ENCODE assay signal across 1 cellular context in the genomic region with DNA sequence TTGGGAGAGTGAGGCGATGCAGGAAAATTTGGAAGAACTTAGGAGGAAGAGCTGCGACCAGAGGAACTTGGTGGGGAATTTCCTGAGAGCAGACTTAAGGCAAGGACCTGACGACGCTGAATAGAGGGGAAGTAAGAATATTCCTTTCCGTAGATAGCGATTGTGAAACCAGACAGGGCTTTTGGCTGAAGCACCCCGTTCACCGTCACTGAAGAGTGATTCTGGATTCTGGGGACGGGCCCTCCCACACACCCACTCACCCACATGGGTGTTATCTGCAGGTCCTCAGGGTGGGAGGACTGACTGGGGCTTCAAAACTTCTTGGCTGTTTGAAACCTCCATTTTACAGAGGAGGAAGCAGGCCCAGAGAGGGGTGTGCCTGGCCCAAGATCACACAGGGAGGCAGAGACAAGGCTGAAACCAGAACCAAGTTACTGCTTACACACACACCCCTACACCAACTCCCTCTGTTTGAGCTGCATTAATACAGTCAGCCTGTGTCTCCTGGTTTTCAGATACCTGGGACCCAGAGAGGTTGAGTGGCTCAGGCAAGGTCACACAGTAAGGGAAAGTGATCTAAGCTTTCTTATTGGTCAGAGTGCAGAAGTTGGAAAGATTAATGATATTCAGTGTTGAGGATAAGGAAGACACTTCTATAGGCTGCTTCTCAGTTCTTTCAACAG.
TF ChIP-seq lines count a peak whose summit lies in the region.

No MANE protein-coding gene starts in this region.

TF ChIP-seq in K562, 482 proteins besides CTCF, POLR2A, EP300 and RAD21 (continued from another document and continues in another):
- TF ChIP-seq CHD7 (IDR thresholded peaks at IDR 0.05; ENCODE audit: low read depth, low read length) (no peak), GABPB2 (CRISPR knock-in tag; conservative IDR thresholded peaks at IDR 0.05) (no peak), SRF (CRISPR knock-in tag; IDR thresholded peaks at IDR 0.05) (peak in 1 of 2 experiments; percentile 84; a peak in 1 of 4 replicates), PKNOX1 (IDR thresholded peaks at IDR 0.05) (peak; percentile 18; the same call in 1 of the 2 replicates), NFATC3 (IDR thresholded peaks at IDR 0.05) (no peak), XRCC3 (IDR thresholded peaks at IDR 0.05) (no peak), ZNF41 (CRISPR knock-in tag; conservative IDR thresholded peaks at IDR 0.05) (no peak), PHF8 (IDR thresholded peaks at IDR 0.05; ENCODE audit: borderline replicate concordance, low read length) (no peak), ZFX (CRISPR knock-in tag; IDR thresholded peaks at IDR 0.05) (no peak), CBFA2T2 (conservative IDR thresholded peaks at IDR 0.05) (peak; percentile 70), TAL1 (IDR thresholded peaks at IDR 0.05) (peak; percentile 53), ERF (CRISPR knock-in tag; IDR thresholded peaks at IDR 0.05) (no peak), CAMTA2 (CRISPR knock-in tag; conservative IDR thresholded peaks at IDR 0.05) (no peak), TBL1XR1 (IDR thresholded peaks at IDR 0.05; ENCODE audit: low read length in 2 of 2) (peak in 1 of 2 experiments; percentile 52; a peak in 1 of 4 replicates), SPI1 (IDR thresholded peaks at IDR 0.05; ENCODE audit: borderline replicate concordance, low read depth, low read length) (peak; percentile 81; the same call in 1 of the 2 replicates), ZNF780A (CRISPR knock-in tag; IDR thresholded peaks at IDR 0.05) (no peak), DNMT1 (IDR thresholded peaks at IDR 0.05) (no peak), GABPA (tag; conservative IDR thresholded peaks at IDR 0.05; ENCODE audit: low read depth) (peak; percentile 48), MYC (IDR thresholded peaks at IDR 0.05; ENCODE audit: low read depth, low read length) (peak; percentile 77; the same call in 1 of the 2 replicates), MYC (CRISPR knock-in tag; IDR thresholded peaks at IDR 0.05; ENCODE audit: borderline replicate concordance, low read depth) (no peak), ZNF551 (CRISPR knock-in tag; IDR thresholded peaks at IDR 0.05) (no peak)
- TF ChIP-seq, protein P1, sequence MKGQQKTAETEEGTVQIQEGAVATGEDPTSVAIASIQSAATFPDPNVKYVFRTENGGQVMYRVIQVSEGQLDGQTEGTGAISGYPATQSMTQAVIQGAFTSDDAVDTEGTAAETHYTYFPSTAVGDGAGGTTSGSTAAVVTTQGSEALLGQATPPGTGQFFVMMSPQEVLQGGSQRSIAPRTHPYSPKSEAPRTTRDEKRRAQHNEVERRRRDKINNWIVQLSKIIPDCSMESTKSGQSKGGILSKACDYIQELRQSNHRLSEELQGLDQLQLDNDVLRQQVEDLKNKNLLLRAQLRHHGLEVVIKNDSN (CRISPR knock-in tag; IDR thresholded peaks at IDR 0.05) = no peak
- TF ChIP-seq, protein P2, sequence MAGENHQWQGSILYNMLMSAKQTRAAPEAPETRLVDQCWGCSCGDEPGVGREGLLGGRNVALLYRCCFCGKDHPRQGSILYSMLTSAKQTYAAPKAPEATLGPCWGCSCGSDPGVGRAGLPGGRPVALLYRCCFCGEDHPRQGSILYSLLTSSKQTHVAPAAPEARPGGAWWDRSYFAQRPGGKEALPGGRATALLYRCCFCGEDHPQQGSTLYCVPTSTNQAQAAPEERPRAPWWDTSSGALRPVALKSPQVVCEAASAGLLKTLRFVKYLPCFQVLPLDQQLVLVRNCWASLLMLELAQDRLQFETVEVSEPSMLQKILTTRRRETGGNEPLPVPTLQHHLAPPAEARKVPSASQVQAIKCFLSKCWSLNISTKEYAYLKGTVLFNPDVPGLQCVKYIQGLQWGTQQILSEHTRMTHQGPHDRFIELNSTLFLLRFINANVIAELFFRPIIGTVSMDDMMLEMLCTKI (IDR thresholded peaks at IDR 0.05; ENCODE audit: partially characterized antibody) = no peak
- TF ChIP-seq, protein P3, sequence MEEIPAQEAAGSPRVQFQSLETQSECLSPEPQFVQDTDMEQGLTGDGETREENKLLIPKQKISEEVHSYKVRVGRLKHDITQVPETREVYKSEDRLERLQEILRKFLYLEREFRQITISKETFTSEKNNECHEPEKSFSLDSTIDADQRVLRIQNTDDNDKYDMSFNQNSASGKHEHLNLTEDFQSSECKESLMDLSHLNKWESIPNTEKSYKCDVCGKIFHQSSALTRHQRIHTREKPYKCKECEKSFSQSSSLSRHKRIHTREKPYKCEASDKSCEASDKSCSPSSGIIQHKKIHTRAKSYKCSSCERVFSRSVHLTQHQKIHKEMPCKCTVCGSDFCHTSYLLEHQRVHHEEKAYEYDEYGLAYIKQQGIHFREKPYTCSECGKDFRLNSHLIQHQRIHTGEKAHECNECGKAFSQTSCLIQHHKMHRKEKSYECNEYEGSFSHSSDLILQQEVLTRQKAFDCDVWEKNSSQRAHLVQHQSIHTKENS (CRISPR knock-in tag; IDR thresholded peaks at IDR 0.05) = no peak
- TF ChIP-seq, protein P4, sequence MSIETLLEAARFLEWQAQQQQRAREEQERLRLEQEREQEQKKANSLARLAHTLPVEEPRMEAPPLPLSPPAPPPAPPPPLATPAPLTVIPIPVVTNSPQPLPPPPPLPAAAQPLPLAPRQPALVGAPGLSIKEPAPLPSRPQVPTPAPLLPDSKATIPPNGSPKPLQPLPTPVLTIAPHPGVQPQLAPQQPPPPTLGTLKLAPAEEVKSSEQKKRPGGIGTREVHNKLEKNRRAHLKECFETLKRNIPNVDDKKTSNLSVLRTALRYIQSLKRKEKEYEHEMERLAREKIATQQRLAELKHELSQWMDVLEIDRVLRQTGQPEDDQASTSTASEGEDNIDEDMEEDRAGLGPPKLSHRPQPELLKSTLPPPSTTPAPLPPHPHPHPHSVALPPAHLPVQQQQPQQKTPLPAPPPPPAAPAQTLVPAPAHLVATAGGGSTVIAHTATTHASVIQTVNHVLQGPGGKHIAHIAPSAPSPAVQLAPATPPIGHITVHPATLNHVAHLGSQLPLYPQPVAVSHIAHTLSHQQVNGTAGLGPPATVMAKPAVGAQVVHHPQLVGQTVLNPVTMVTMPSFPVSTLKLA (conservative IDR thresholded peaks at IDR 0.05) = peak in 1 of 2 experiments; percentile 73; a peak in 2 of 4 replicates
- TF ChIP-seq, protein P5, sequence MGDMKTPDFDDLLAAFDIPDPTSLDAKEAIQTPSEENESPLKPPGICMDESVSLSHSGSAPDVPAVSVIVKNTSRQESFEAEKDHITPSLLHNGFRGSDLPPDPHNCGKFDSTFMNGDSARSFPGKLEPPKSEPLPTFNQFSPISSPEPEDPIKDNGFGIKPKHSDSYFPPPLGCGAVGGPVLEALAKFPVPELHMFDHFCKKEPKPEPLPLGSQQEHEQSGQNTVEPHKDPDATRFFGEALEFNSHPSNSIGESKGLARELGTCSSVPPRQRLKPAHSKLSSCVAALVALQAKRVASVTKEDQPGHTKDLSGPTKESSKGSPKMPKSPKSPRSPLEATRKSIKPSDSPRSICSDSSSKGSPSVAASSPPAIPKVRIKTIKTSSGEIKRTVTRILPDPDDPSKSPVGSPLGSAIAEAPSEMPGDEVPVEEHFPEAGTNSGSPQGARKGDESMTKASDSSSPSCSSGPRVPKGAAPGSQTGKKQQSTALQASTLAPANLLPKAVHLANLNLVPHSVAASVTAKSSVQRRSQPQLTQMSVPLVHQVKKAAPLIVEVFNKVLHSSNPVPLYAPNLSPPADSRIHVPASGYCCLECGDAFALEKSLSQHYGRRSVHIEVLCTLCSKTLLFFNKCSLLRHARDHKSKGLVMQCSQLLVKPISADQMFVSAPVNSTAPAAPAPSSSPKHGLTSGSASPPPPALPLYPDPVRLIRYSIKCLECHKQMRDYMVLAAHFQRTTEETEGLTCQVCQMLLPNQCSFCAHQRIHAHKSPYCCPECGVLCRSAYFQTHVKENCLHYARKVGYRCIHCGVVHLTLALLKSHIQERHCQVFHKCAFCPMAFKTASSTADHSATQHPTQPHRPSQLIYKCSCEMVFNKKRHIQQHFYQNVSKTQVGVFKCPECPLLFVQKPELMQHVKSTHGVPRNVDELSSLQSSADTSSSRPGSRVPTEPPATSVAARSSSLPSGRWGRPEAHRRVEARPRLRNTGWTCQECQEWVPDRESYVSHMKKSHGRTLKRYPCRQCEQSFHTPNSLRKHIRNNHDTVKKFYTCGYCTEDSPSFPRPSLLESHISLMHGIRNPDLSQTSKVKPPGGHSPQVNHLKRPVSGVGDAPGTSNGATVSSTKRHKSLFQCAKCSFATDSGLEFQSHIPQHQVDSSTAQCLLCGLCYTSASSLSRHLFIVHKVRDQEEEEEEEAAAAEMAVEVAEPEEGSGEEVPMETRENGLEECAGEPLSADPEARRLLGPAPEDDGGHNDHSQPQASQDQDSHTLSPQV (IDR thresholded peaks at IDR 0.05) = no peak
- TF ChIP-seq, protein P6, sequence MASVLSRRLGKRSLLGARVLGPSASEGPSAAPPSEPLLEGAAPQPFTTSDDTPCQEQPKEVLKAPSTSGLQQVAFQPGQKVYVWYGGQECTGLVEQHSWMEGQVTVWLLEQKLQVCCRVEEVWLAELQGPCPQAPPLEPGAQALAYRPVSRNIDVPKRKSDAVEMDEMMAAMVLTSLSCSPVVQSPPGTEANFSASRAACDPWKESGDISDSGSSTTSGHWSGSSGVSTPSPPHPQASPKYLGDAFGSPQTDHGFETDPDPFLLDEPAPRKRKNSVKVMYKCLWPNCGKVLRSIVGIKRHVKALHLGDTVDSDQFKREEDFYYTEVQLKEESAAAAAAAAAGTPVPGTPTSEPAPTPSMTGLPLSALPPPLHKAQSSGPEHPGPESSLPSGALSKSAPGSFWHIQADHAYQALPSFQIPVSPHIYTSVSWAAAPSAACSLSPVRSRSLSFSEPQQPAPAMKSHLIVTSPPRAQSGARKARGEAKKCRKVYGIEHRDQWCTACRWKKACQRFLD (CRISPR knock-in tag; IDR thresholded peaks at IDR 0.05) = peak; percentile 84
